12 cellular contexts compared by ENCODE assay signal in the genomic region with DNA sequence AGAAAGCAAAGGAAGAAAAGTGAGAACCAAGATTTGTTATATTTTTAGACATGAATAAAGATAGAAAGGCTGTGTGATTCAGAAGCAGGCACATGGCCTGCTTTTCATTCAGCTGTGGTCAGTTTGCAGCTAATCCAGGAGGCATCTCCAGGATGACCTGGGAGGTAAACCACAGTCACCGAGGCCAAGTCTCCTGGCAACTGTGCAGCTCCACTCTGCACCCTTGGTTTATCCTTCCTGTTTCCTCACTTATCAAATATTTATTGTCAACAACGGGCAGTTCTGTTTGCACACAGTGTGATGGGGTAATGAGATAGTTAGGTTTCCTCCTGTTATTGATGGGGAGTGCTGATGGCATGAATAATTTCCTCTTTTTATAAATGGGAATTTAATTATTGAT.
DNase-seq lines count a peak whose midpoint lies in the region; ATAC-seq, FAIRE-seq and TF ChIP-seq lines count a peak whose summit lies in the region.
"Had no signal": no experiment of that assay in that cellular context is flagged by ENCODE, and none has a peak within 500 bp of the region (broad histone marks: within the 10 kb centered on the region; RNA-seq: fewer than 3 reads in every experiment).

No MANE protein-coding gene starts in this region.

- TF ChIP-seq CTCF in Panc1 (IDR thresholded peaks at IDR 0.05) (no peak), fibroblast of mammary gland (conservative IDR thresholded peaks at IDR 0.05; ENCODE audit: control insufficient read depth, insufficient read depth, low read depth, low read length) (no peak)

- no peaks in the 10 kb centered on the region for H3K9me3 ChIP-seq in Panc1 (ENCODE audit: control insufficient read depth, insufficient read depth, low read depth, low read length)

- no peaks in the 10 kb centered on the region for H3K36me3 ChIP-seq in Panc1 (ENCODE audit: control insufficient read depth, insufficient read depth, low read length)

- ATAC-seq in Panc1 (peak; percentile 84), HG03439 (IDR thresholded peaks at IDR 0.05; ENCODE audit: unreplicated experiment) (no peak)

- no peak overlapping the region for H3K27ac ChIP-seq in Panc1 (ENCODE audit: low read length)

- no peaks in the 10 kb centered on the region for H3K4me1 ChIP-seq in Panc1 (ENCODE audit: control insufficient read depth, insufficient read depth, low read length)

- no peak for FAIRE-seq in urothelium cell line (lab: Jason Lieb, UNC)
- FAIRE-seq: A204.1, GM19239 had no signal

- H3K27me3 ChIP-seq in Panc1 (ENCODE audit: control insufficient read depth, insufficient read depth, low read length), result no peaks in the 10 kb centered on the region

- intact Hi-C loops in Panc1 (cut with micrococcal nuclease; ENCODE audit: unreplicated experiment), result no loop called here

- no TSS peak for BruUV-seq in Panc1 (replicated peaks; lab: Mats Ljungman, UMichigan)

- CTCF ChIA-PET in Panc1 (lab: Charles Lee), result no interaction called here

- H3K4me3 ChIP-seq in Panc1 (ENCODE audit: low read depth in 2 of 2, low read length in 2 of 2) (no peak overlapping the region), fibroblast of mammary gland (ENCODE audit: control insufficient read depth, low read depth, low read length) (no peak overlapping the region)

- in situ Hi-C loops in Panc1 (cut with HindIII; ENCODE audit: low pct_unique_long_range_greater_than_20kb, low sequenced_read_pairs), result no loop called here

- DNase-seq in NCI-H1417 (lab: John Stamatoyannopoulos, UW), result peak in 2 of 3 experiments; percentile 48 to 76
- no peak for DNase-seq in NCI-H1417 treated with DMSO at 0.1 percent for 48 hours (lab: John Stamatoyannopoulos, UW)
- DNase-seq in Panc1 (ENCODE audit: low read depth, low spot score), result peak; percentile 85
- DNase-seq in fibroblast of mammary gland (ENCODE audit: low read depth), result peak; percentile 59
- peak; percentile 57 for DNase-seq in urothelium cell line (ENCODE audit: low spot score)
- DNase-seq in activated gamma-delta T cell (lab: John Stamatoyannopoulos, UW), result no peak
- DNase-seq in cortex of kidney (lab: John Stamatoyannopoulos, UW), result no peak
- DNase-seq: activated CD4-positive, alpha-beta T cell treated with anti-CD3 and anti-CD28 coated beads for 48 hours; stimulated activated CD4-positive, alpha-beta T cell treated with anti-CD3 and anti-CD28 coated beads, Interleukin-2, amount 100 ng/mL, for 24 hours had no signal

- POLR2A ChIA-PET in Panc1 (lab: Charles Lee), result interaction anchor here (0.6 kb wide), 1 partner anchor 263 kb away, joined by 8 read pairs; no protein-coding TSS in a partner anchor

Comparison
In these comparisons a context has a peak if more than half of its experiments do, and no peak if none do; other contexts are left out.
1. DNase-seq: peak in NCI-H1417 (2 of 3), Panc1 (single experiment), fibroblast of mammary gland (single experiment) and urothelium cell line (single experiment); none in NCI-H1417 treated with DMSO at 0.1 percent for 48 hours (single experiment), activated gamma-delta T cell (single experiment) and cortex of kidney (single experiment).